ENCODE assay signal across 11 cellular contexts in genomic region chr10:17984056-17984455, GRCh38.
DNase-seq lines count a peak whose midpoint lies in the region; ATAC-seq and TF ChIP-seq lines count a peak whose summit lies in the region.
"Had no signal": no experiment of that assay in that cellular context is flagged by ENCODE, and none has a peak within 500 bp of the region (broad histone marks: within the 10 kb centered on the region; RNA-seq: fewer than 3 reads in every experiment).

No MANE protein-coding gene starts in this region.

- H3K9ac ChIP-seq in DND-41 (ENCODE audit: low read depth, low read length) = no peak overlapping the region
- H3K9ac ChIP-seq: BLaER1 had no signal

- ATAC-seq in DND-41 (ENCODE audit: insufficient read depth, low read depth) (no peak), GM21390 (IDR thresholded peaks at IDR 0.05; ENCODE audit: unreplicated experiment) (peak; percentile 90), HG03280 (IDR thresholded peaks at IDR 0.05; ENCODE audit: unreplicated experiment) (peak; percentile 63), GM18873 (IDR thresholded peaks at IDR 0.05; ENCODE audit: low FRiP score, unreplicated experiment) (no peak)

- no peaks in the 10 kb centered on the region for H3K36me3 ChIP-seq in DND-41 (ENCODE audit: insufficient read depth, low read length)
- H3K36me3 ChIP-seq: BLaER1, transverse colon had no signal

- H3K27ac ChIP-seq in DND-41 (ENCODE audit: low read length) = no peak overlapping the region
- H3K27ac ChIP-seq: BLaER1, transverse colon had no signal

- H3K79me2 ChIP-seq in DND-41 (ENCODE audit: insufficient read depth, low read length) = no peaks in the 10 kb centered on the region

- no peak overlapping the region for H3K4me2 ChIP-seq in DND-41 (ENCODE audit: insufficient read depth, low read length)
- H3K4me2 ChIP-seq: BLaER1 had no signal

- no peak for DNase-seq in DND-41
- peak; percentile 77 for DNase-seq in amniotic epithelial cell (ENCODE audit: low read depth)
- no peak for DNase-seq in amygdala (lab: John Stamatoyannopoulos, UW)
- DNase-seq in DMS53 (lab: John Stamatoyannopoulos, UW) = no peak
- DNase-seq in hepatic stellate cell (ENCODE audit: low spot score) = no peak
- DNase-seq: activated naive CD8-positive, alpha-beta T cell treated with anti-CD3 and anti-CD28 coated beads, Interleukin-2, amount 10 ng/mL, durations not matched to agents 7 days and 5 days; transverse colon had no signal

- no peaks in the 10 kb centered on the region for H4K20me1 ChIP-seq in DND-41 (ENCODE audit: insufficient read depth, low read length)
- H4K20me1 ChIP-seq: BLaER1 had no signal

- no peaks in the 10 kb centered on the region for H3K9me3 ChIP-seq in DND-41 (ENCODE audit: insufficient read depth, low read length, severe bottlenecking)
- H3K9me3 ChIP-seq: transverse colon had no signal

- H3K4me1 ChIP-seq in DND-41 (ENCODE audit: insufficient read depth, low read length) = no peaks in the 10 kb centered on the region
- H3K4me1 ChIP-seq: transverse colon had no signal

- H2AFZ ChIP-seq in DND-41 (ENCODE audit: low read depth, low read length) = 0 out of 2 replicates have a peak overlapping the region, but pooled peaks have one; percentile 16

- no peak for TF ChIP-seq CTCF in DND-41 (IDR thresholded peaks at IDR 0.05; ENCODE audit: borderline replicate concordance, extremely low read depth, low read length, poor library complexity, severe bottlenecking)

- no peak overlapping the region for H3K4me3 ChIP-seq in DND-41 (ENCODE audit: low read depth in 1 of 2, low read length in 2 of 2)
- H3K4me3 ChIP-seq: BLaER1, transverse colon had no signal

- H3K27me3 ChIP-seq in DND-41 (ENCODE audit: insufficient read depth, low read length, poor library complexity) = no peaks in the 10 kb centered on the region
- H3K27me3 ChIP-seq: BLaER1, transverse colon had no signal

Comparison
In these comparisons a context has a peak if more than half of its experiments do, and no peak if none do; other contexts are left out.
1. ATAC-seq: peak in GM21390 (single experiment) and HG03280 (single experiment); none in DND-41 (single experiment) and GM18873 (single experiment).